14 cellular contexts compared by ENCODE assay signal in genomic region chr17:77329741-77330531, GRCh38.
A peak's percentile ranks its signal among the peaks of the same experiment; 100 is the strongest.
DNase-seq lines count a peak whose midpoint lies in the region; ATAC-seq and TF ChIP-seq lines count a peak whose summit lies in the region.
"Had no signal": no experiment of that assay in that cellular context is flagged by ENCODE, and none has a peak within 500 bp of the region (broad histone marks: within the 10 kb centered on the region; RNA-seq: fewer than 3 reads in every experiment).

No MANE protein-coding gene starts in this region.

- H2AFZ ChIP-seq in IMR-90 (replicated peaks; ENCODE audit: low read length, poor library complexity) (no peak overlapping the region), SK-N-SH (ENCODE audit: low read depth) (no peak overlapping the region)

- H3K79me2 ChIP-seq in SK-N-SH (ENCODE audit: insufficient read depth) = peaks cover 72% of the 10 kb centered on the region

- dilution Hi-C loops in IMR-90 (cut with HindIII; ENCODE audit: low sequenced_read_pairs, unreplicated experiment) = no loop called here

- H4K8ac ChIP-seq in IMR-90 (ENCODE audit: low read depth in 2 of 2, low read length in 2 of 2) = no peak overlapping the region

- peak overlapping the region; percentile 25 for H3K27ac Mint-ChIP-seq in activated CD4-positive, alpha-beta T cell treated with anti-CD3 and anti-CD28 coated beads for 36 hours
- no peak overlapping the region for H3K27ac Mint-ChIP-seq in activated CD4-positive, alpha-beta T cell treated with anti-CD3 and anti-CD28 coated beads, Interleukin-2, amount 10 ng/mL, durations not matched to agents 7 days and 5 days
- H3K27ac Mint-ChIP-seq in stimulated activated effector memory CD8-positive, alpha-beta T cell treated with anti-CD3 and anti-CD28 coated beads, Interleukin-12 subunit alpha, Interleukin-12 subunit beta, amount 100 ng/mL, for 72 hours = no peak overlapping the region
- H3K27ac Mint-ChIP-seq: activated naive CD8-positive, alpha-beta T cell had no signal

- POLR2A ChIA-PET in activated CD4-positive, alpha-beta T cell treated with anti-CD3 and anti-CD28 coated beads for 36 hours (lab: Charles Lee) = no interaction called here
- POLR2A ChIA-PET in activated CD4-positive, alpha-beta T cell treated with anti-CD3 and anti-CD28 coated beads, Interleukin-2, amount 10 ng/mL, durations not matched to agents 7 days and 5 days (lab: Charles Lee) = no interaction called here
- POLR2A ChIA-PET in IMR-90 (lab: Charles Lee; ENCODE audit: unreplicated experiment) = interaction anchor here (1.2 kb wide), 1 partner anchor 53 kb away, joined by 3 read pairs; no protein-coding TSS in a partner anchor
- POLR2A ChIA-PET in SK-N-SH (lab: Yijun Ruan, JAX) = no interaction called here

- TF ChIP-seq CTCF in IMR-90 (conservative IDR thresholded peaks at IDR 0.05; ENCODE audit: low read depth, low read length) (no peak), spleen (IDR thresholded peaks at IDR 0.05 in 8 of 11, conservative IDR thresholded peaks at IDR 0.05 in 3 of 11) (no peak), gastroesophageal sphincter (IDR thresholded peaks at IDR 0.05) (no peak), SK-N-SH (IDR thresholded peaks at IDR 0.05) (no peak)

- H3K23ac ChIP-seq in IMR-90 (ENCODE audit: low read depth, low read length) = no peak overlapping the region

- no peak overlapping the region for H4K5ac ChIP-seq in IMR-90 (ENCODE audit: low read depth, low read length)

- H3K4me2 ChIP-seq in IMR-90 (ENCODE audit: low read depth, low read length) (no peak overlapping the region), SK-N-SH (no peak overlapping the region)

- H3K9me2 ChIP-seq in SK-N-SH = no peaks in the 10 kb centered on the region

- no peak for TF ChIP-seq RAD21 in IMR-90 (IDR thresholded peaks at IDR 0.05; ENCODE audit: low read length)
- no peak for TF ChIP-seq RAD21 in SK-N-SH (IDR thresholded peaks at IDR 0.05; ENCODE audit: low read length)

- H3K14ac ChIP-seq in IMR-90 (replicated peaks; ENCODE audit: low read depth, low read length) = no peak overlapping the region

- H3K18ac ChIP-seq in IMR-90 (ENCODE audit: low read depth, low read length) = no peak overlapping the region

- no peak overlapping the region for H3K56ac ChIP-seq in IMR-90 (ENCODE audit: extremely low read depth, insufficient read depth, low read length)

- peaks cover 59% of the 10 kb centered on the region for H3K4me1 Mint-ChIP-seq in activated CD4-positive, alpha-beta T cell treated with anti-CD3 and anti-CD28 coated beads for 36 hours
- peaks cover 79% of the 10 kb centered on the region for H3K4me1 Mint-ChIP-seq in activated CD4-positive, alpha-beta T cell treated with anti-CD3 and anti-CD28 coated beads, Interleukin-2, amount 10 ng/mL, durations not matched to agents 7 days and 5 days
- peaks cover 51% of the 10 kb centered on the region for H3K4me1 Mint-ChIP-seq in stimulated activated effector memory CD8-positive, alpha-beta T cell treated with anti-CD3 and anti-CD28 coated beads, Interleukin-12 subunit alpha, Interleukin-12 subunit beta, amount 100 ng/mL, for 72 hours

- no peaks in the 10 kb centered on the region; the same call in 1 of the 2 replicates for H3K36me3 ChIP-seq in IMR-90 (ENCODE audit: control insufficient read depth, insufficient read depth, low read length)
- peaks cover 0 to 10% (median 0%) of the 10 kb centered on the region in 6 donors for H3K36me3 ChIP-seq in spleen
- H3K36me3 ChIP-seq in gastroesophageal sphincter = no peaks in the 10 kb centered on the region
- H3K36me3 ChIP-seq in SK-N-SH (replicated peaks in 1 of 2; ENCODE audit: control insufficient read depth in 1 of 2, insufficient read depth in 2 of 2, low read length in 1 of 2) = peaks cover 0 to 8% of the 10 kb centered on the region in 2 experiments

- DNase-seq in activated CD4-positive, alpha-beta T cell treated with anti-CD3 and anti-CD28 coated beads for 36 hours = no peak
- DNase-seq in activated CD4-positive, alpha-beta T cell treated with anti-CD3 and anti-CD28 coated beads, Interleukin-2, amount 10 ng/mL, durations not matched to agents 7 days and 5 days = no peak
- DNase-seq in IMR-90 (no peak), islet precursor cell (peak; percentile 53), spleen (peak; percentile 77), SK-N-SH (no peak)
- no peak for DNase-seq in stimulated activated effector memory CD8-positive, alpha-beta T cell treated with anti-CD3 and anti-CD28 coated beads, Interleukin-12 subunit alpha, Interleukin-12 subunit beta, amount 100 ng/mL, for 72 hours (ENCODE audit: low spot score in 2 of 2)
- DNase-seq: caudate nucleus, NCI-H1436 treated with DMSO at 0.1 percent for 48 hours, nucleus accumbens had no signal

- peaks cover 9% of the 10 kb centered on the region for H3K4me1 ChIP-seq in IMR-90 (ENCODE audit: control insufficient read depth, insufficient read depth, low read length)
- H3K4me1 ChIP-seq in spleen = peaks cover 45 to 94% (median 72%) of the 10 kb centered on the region in 6 donors
- peaks cover 0 to 74% (median 15%) of the 10 kb centered on the region in 3 donors for H3K4me1 ChIP-seq in gastroesophageal sphincter
- peaks cover 7 to 26% of the 10 kb centered on the region in 2 experiments; a peak in 2 of 4 replicates for H3K4me1 ChIP-seq in SK-N-SH (ENCODE audit: control insufficient read depth in 1 of 2, insufficient read depth in 2 of 2, low read depth in 1 of 2, low read length in 1 of 2)

- TF ChIP-seq EP300 in gastroesophageal sphincter (IDR thresholded peaks at IDR 0.05) (no peak), SK-N-SH (IDR thresholded peaks at IDR 0.05; ENCODE audit: borderline replicate concordance in 1 of 2, low read depth in 1 of 2, low read length in 1 of 2) (no peak)

- H2BK120ac ChIP-seq in IMR-90 (ENCODE audit: low read depth, low read length) = no peak overlapping the region

- H4K20me1 ChIP-seq in IMR-90 (ENCODE audit: insufficient read depth, low read length) = peaks cover 15% of the 10 kb centered on the region
- no peaks in the 10 kb centered on the region for H4K20me1 ChIP-seq in SK-N-SH (ENCODE audit: insufficient read depth)

- WGBS in IMR-90 (ENCODE audit: extremely low coverage in 2 of 2, insufficient read length in 1 of 2), 2 experiments = 90% methylated on average over 2 of the region's 21 CpGs; no CpG with 5 or more reads in 1 of the 2 experiments
- 88 to 91% (median 89%) methylated on average over 16 to 21 of the region's 21 CpGs for WGBS in spleen, 5 donors
- WGBS in gastroesophageal sphincter (ENCODE audit: low coverage in 1 of 2), 2 donors = 100% methylated on average over 1 of the region's 21 CpGs; no CpG with 5 or more reads in 1 of the 2 donors
- 91% methylated on average over 19 of the region's 21 CpGs for WGBS in SK-N-SH (ENCODE audit: low lambda C conversion rate)

- H3K9ac ChIP-seq in IMR-90 (ENCODE audit: low read depth, low read length) (no peak overlapping the region), SK-N-SH (no peak overlapping the region)

- CTCF ChIA-PET in activated CD4-positive, alpha-beta T cell treated with anti-CD3 and anti-CD28 coated beads for 36 hours (lab: Charles Lee) = interaction anchor here (0.6 to 4.9 kb wide), 14 partner anchors 14 to 200 kb away, joined by 3 to 53 read pairs (median 5); no protein-coding TSS in a partner anchor
- CTCF ChIA-PET in activated CD4-positive, alpha-beta T cell treated with anti-CD3 and anti-CD28 coated beads, Interleukin-2, amount 10 ng/mL, durations not matched to agents 7 days and 5 days (lab: Charles Lee) = interaction anchor here (1.2 to 3.8 kb wide), 13 partner anchors 9 to 192 kb away, joined by 3 to 30 read pairs (median 13); no protein-coding TSS in a partner anchor
- CTCF ChIA-PET in IMR-90 (lab: Yijun Ruan, JAX) (interaction anchor here (1.1 kb wide), 1 partner anchor 189 kb away, joined by 3 read pairs; the partner anchor contains the start of gene SEC14L1), SK-N-SH (lab: Yijun Ruan, JAX) (interaction anchor here (0.7 to 8.3 kb wide), 27 partner anchors 8 to 403 kb away, joined by 3 to 205 read pairs (median 9); no protein-coding TSS in a partner anchor)

- H3K9me1 ChIP-seq in IMR-90 (ENCODE audit: insufficient read depth, low read length) = peaks cover 9% of the 10 kb centered on the region

- in situ Hi-C loops in IMR-90 (cut with MboI; ENCODE audit: low sequenced_read_pairs) = loop anchor here (5.0 kb wide), 1 partner anchor 167 kb away; no protein-coding TSS in a partner anchor

- no peak overlapping the region for H3K4me3 Mint-ChIP-seq in activated CD4-positive, alpha-beta T cell treated with anti-CD3 and anti-CD28 coated beads for 36 hours
- H3K4me3 Mint-ChIP-seq in activated CD4-positive, alpha-beta T cell treated with anti-CD3 and anti-CD28 coated beads, Interleukin-2, amount 10 ng/mL, durations not matched to agents 7 days and 5 days = no peak overlapping the region
- H3K4me3 Mint-ChIP-seq in stimulated activated effector memory CD8-positive, alpha-beta T cell treated with anti-CD3 and anti-CD28 coated beads, Interleukin-12 subunit alpha, Interleukin-12 subunit beta, amount 100 ng/mL, for 72 hours = no peak overlapping the region
- H3K4me3 Mint-ChIP-seq: activated naive CD8-positive, alpha-beta T cell; stimulated activated naive CD8-positive, alpha-beta T cell treated with anti-CD3 and anti-CD28 coated beads, Interleukin-15, Interleukin-2, amounts not matched to agents 100 ng/mL and 50 ng/mL, for 24 hours had no signal

- H2BK20ac ChIP-seq in IMR-90 (ENCODE audit: low read depth, low read length) = no peak overlapping the region

- no peak overlapping the region for H2BK15ac ChIP-seq in IMR-90 (ENCODE audit: low read depth, low read length)

- H3K4ac ChIP-seq in IMR-90 (ENCODE audit: low read depth, low read length) = peak overlapping the region; percentile 21; the same call in 1 of the 2 replicates

- no peaks in the 10 kb centered on the region for H3K27me3 Mint-ChIP-seq in activated CD4-positive, alpha-beta T cell treated with anti-CD3 and anti-CD28 coated beads for 36 hours
- no peaks in the 10 kb centered on the region for H3K27me3 Mint-ChIP-seq in activated CD4-positive, alpha-beta T cell treated with anti-CD3 and anti-CD28 coated beads, Interleukin-2, amount 10 ng/mL, durations not matched to agents 7 days and 5 days
- H3K27me3 Mint-ChIP-seq: activated naive CD8-positive, alpha-beta T cell; stimulated activated naive CD8-positive, alpha-beta T cell treated with anti-CD3 and anti-CD28 coated beads, Interleukin-15, Interleukin-2, amounts not matched to agents 100 ng/mL and 50 ng/mL, for 24 hours had no signal

- H3K79me1 ChIP-seq in IMR-90 (ENCODE audit: low read depth in 1 of 2, low read length in 2 of 2) = peaks cover 29 to 71% of the 10 kb centered on the region in 2 experiments

- no peak for ATAC-seq in activated CD4-positive, alpha-beta T cell treated with anti-CD3 and anti-CD28 coated beads for 36 hours
- no peak for ATAC-seq in IMR-90 (ENCODE audit: low read depth)
- ATAC-seq in gastroesophageal sphincter = no peak
- ATAC-seq in stimulated activated effector memory CD8-positive, alpha-beta T cell treated with anti-CD3 and anti-CD28 coated beads, Interleukin-12 subunit alpha, Interleukin-12 subunit beta, amount 100 ng/mL, for 72 hours = no peak

- peaks cover 23% of the 10 kb centered on the region for H3F3A ChIP-seq in SK-N-SH (replicated peaks; ENCODE audit: insufficient read depth)

- peaks cover 6% of the 10 kb centered on the region; the same call in 1 of the 2 replicates for H3K9me3 ChIP-seq in IMR-90 (ENCODE audit: control insufficient read depth, insufficient read depth, low read length)
- no peaks in the 10 kb centered on the region for H3K9me3 ChIP-seq in spleen
- no peaks in the 10 kb centered on the region for H3K9me3 ChIP-seq in gastroesophageal sphincter
- H3K9me3 ChIP-seq in SK-N-SH = peaks cover 7% of the 10 kb centered on the region

- BruUV-seq in IMR-90 (replicated peaks; lab: Mats Ljungman, UMichigan) = no TSS peak

- no peak overlapping the region for H2AK9ac ChIP-seq in IMR-90 (replicated peaks; ENCODE audit: low read depth, low read length, poor library complexity)

- no peak for TF ChIP-seq POLR2A in IMR-90 (IDR thresholded peaks at IDR 0.05; ENCODE audit: low read depth, low read length)
- TF ChIP-seq POLR2A in spleen (IDR thresholded peaks at IDR 0.05) = no peak
- no peak for TF ChIP-seq POLR2A in gastroesophageal sphincter (IDR thresholded peaks at IDR 0.05)

- H3K27me3 ChIP-seq in IMR-90 (ENCODE audit: control insufficient read depth, insufficient read depth, low read length) = no peaks in the 10 kb centered on the region
- no peaks in the 10 kb centered on the region for H3K27me3 ChIP-seq in spleen (replicated peaks in 1 of 7)
- no peaks in the 10 kb centered on the region for H3K27me3 ChIP-seq in gastroesophageal sphincter
- no peaks in the 10 kb centered on the region for H3K27me3 ChIP-seq in SK-N-SH (ENCODE audit: insufficient read depth)

- no peak overlapping the region for H2BK5ac ChIP-seq in IMR-90 (ENCODE audit: low read depth, low read length, poor library complexity, severe bottlenecking)

- no peak overlapping the region for H3K4me3 ChIP-seq in IMR-90 (ENCODE audit: insufficient read depth, low read depth, low read length)
- H3K4me3 ChIP-seq in spleen = no peak overlapping the region
- H3K4me3 ChIP-seq in gastroesophageal sphincter = no peak overlapping the region
- no peak overlapping the region for H3K4me3 ChIP-seq in SK-N-SH (ENCODE audit: low read depth in 2 of 2, low read length in 1 of 2)
- H3K4me3 ChIP-seq: skin epidermis had no signal

- H2AK5ac ChIP-seq in IMR-90 (ENCODE audit: low read depth, low read length) = peak overlapping the region; percentile 77; the same call in 1 of the 2 replicates

- no peaks in the 10 kb centered on the region for H3K9me3 Mint-ChIP-seq in activated CD4-positive, alpha-beta T cell treated with anti-CD3 and anti-CD28 coated beads for 36 hours (ENCODE audit: low read depth)
- peaks cover 4% of the 10 kb centered on the region for H3K9me3 Mint-ChIP-seq in activated CD4-positive, alpha-beta T cell treated with anti-CD3 and anti-CD28 coated beads, Interleukin-2, amount 10 ng/mL, durations not matched to agents 7 days and 5 days
- H3K9me3 Mint-ChIP-seq in stimulated activated effector memory CD8-positive, alpha-beta T cell treated with anti-CD3 and anti-CD28 coated beads, Interleukin-12 subunit alpha, Interleukin-12 subunit beta, amount 100 ng/mL, for 72 hours = no peaks in the 10 kb centered on the region
- H3K9me3 Mint-ChIP-seq: stimulated activated naive CD8-positive, alpha-beta T cell treated with anti-CD3 and anti-CD28 coated beads, Interleukin-15, Interleukin-2, amounts not matched to agents 100 ng/mL and 50 ng/mL, for 24 hours had no signal

- H3K27ac ChIP-seq in IMR-90 (ENCODE audit: insufficient read depth, low read length) (no peak overlapping the region), spleen (peak overlapping the region in 1 of 8 donors; percentile 88), gastroesophageal sphincter (peak overlapping the region in 1 of 4 donors; percentile 77), SK-N-SH (ENCODE audit: low read depth in 2 of 2, low read length in 1 of 2) (no peak overlapping the region; a peak in 1 of 4 replicates)

- peak overlapping the region; percentile 28; the same call in 1 of the 2 replicates for H4K91ac ChIP-seq in IMR-90 (ENCODE audit: insufficient read depth, low read depth, low read length)

- peaks cover 3% of the 10 kb centered on the region for H3K36me3 Mint-ChIP-seq in activated CD4-positive, alpha-beta T cell treated with anti-CD3 and anti-CD28 coated beads for 36 hours (ENCODE audit: low read depth)
- H3K36me3 Mint-ChIP-seq in activated CD4-positive, alpha-beta T cell treated with anti-CD3 and anti-CD28 coated beads, Interleukin-2, amount 10 ng/mL, durations not matched to agents 7 days and 5 days (ENCODE audit: low read depth) = peaks cover 9% of the 10 kb centered on the region
- H3K36me3 Mint-ChIP-seq in stimulated activated effector memory CD8-positive, alpha-beta T cell treated with anti-CD3 and anti-CD28 coated beads, Interleukin-12 subunit alpha, Interleukin-12 subunit beta, amount 100 ng/mL, for 72 hours = peaks cover 14% of the 10 kb centered on the region
- H3K36me3 Mint-ChIP-seq: activated naive CD8-positive, alpha-beta T cell had no signal

- intact Hi-C loops in activated CD4-positive, alpha-beta T cell treated with anti-CD3 and anti-CD28 coated beads for 36 hours (cut with DNase I, micrococcal nuclease) = loop anchor here (2.0 to 10.0 kb wide), 4 partner anchors 71 to 315 kb away; no protein-coding TSS in a partner anchor
- intact Hi-C loops in IMR-90 (cut with micrococcal nuclease) (loop anchor here (5.0 to 10.0 kb wide), 2 partner anchors 147 to 685 kb away; no protein-coding TSS in a partner anchor), spleen (cut with DNase I; ENCODE audit: low total_unique reads) (loop anchor here (5.0 kb wide), 1 partner anchor 162 kb away; no protein-coding TSS in a partner anchor)

Comparison
In these comparisons a context has a peak if more than half of its experiments do, and no peak if none do; other contexts are left out.
1. DNase-seq: peak in islet precursor cell (single experiment) and spleen (single experiment); none in activated CD4-positive, alpha-beta T cell treated with anti-CD3 and anti-CD28 coated beads for 36 hours (single experiment), activated CD4-positive, alpha-beta T cell treated with anti-CD3 and anti-CD28 coated beads, Interleukin-2, amount 10 ng/mL, durations not matched to agents 7 days and 5 days (single experiment), IMR-90 (single experiment), SK-N-SH (single experiment) and stimulated activated effector memory CD8-positive, alpha-beta T cell treated with anti-CD3 and anti-CD28 coated beads, Interleukin-12 subunit alpha, Interleukin-12 subunit beta, amount 100 ng/mL, for 72 hours (0 of 2).